11 cellular contexts compared by ENCODE assay signal in the genomic region with DNA sequence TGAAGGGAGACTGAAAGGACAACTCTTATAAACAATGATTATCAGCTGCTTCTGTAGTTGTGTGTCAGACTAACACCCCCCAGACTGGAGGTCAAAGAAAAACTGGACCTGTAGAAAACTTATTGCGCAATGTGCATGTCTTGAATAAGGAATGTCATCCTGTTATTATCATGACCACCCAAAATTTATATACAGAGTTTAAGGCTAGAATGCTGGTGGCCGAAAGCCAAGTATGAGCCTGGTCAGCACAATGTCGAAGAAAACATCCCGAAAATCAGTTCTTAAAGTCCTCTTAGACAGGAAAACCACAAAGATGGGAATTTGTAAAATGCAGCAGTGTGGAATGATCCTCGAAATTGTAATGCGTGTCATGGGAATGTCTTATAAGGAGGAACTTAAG. TPM values are rescaled to one million over a fixed set of nuclear protein-coding genes. Genes with fewer than 3 reads are reported as not detected.
DNase-seq lines count a peak whose midpoint lies in the region; ATAC-seq lines count a peak whose summit lies in the region.
"Had no signal": no experiment of that assay in that cellular context is flagged by ENCODE, and none has a peak within 500 bp of the region (broad histone marks: within the 10 kb centered on the region; RNA-seq: fewer than 3 reads in every experiment).

No MANE protein-coding gene starts in this region.

- no peak overlapping the region for H3K4me3 Mint-ChIP-seq in CD4-positive, alpha-beta memory T cell
- H3K4me3 Mint-ChIP-seq: activated B cell treated with CpG ODN at 0.5 μM for 24 hours had no signal

- ATAC-seq in GM21576 (IDR thresholded peaks at IDR 0.05; ENCODE audit: unreplicated experiment) = no peak

- peak overlapping the region in 6 of 7 donors; percentile 3 to 95 (median 46) for H3K27ac Mint-ChIP-seq in CD4-positive, alpha-beta memory T cell

- DNase-seq in CD4-positive, alpha-beta memory T cell = no peak
- peak; percentile 90 to 98 for DNase-seq in SJSA1 (ENCODE audit: low read depth in 1 of 2, low spot score in 2 of 2)
- peak; percentile 64 for DNase-seq in fibroblast of the conjunctiva (ENCODE audit: low read depth)
- peak; percentile 91 for DNase-seq in pulmonary artery endothelial cell (ENCODE audit: low read depth, low spot score)
- no peak for DNase-seq in NCI-H1436 (lab: John Stamatoyannopoulos, UW)
- DNase-seq in effector memory CD4-positive, alpha-beta T cell = no peak
- DNase-seq in stimulated activated CD4-positive, alpha-beta T cell treated with anti-CD3 and anti-CD28 coated beads, Interleukin-4, amount 100 ng/mL, for 24 hours = no peak
- DNase-seq: activated B cell treated with CpG ODN at 0.5 μM for 24 hours, cerebellar nuclear complex, NCI-H748 treated with DMSO at 0.1 percent for 48 hours had no signal

- peaks cover 51 to 76% (median 60%) of the 10 kb centered on the region in 4 donors for H3K4me1 Mint-ChIP-seq in CD4-positive, alpha-beta memory T cell

- no peaks in the 10 kb centered on the region for H3K9me3 ChIP-seq in CD4-positive, alpha-beta memory T cell (ENCODE audit: control insufficient read depth in 1 of 2, low read length in 2 of 2)
- no peaks in the 10 kb centered on the region for H3K9me3 ChIP-seq in SJSA1 (replicated peaks)
- no peaks in the 10 kb centered on the region for H3K9me3 ChIP-seq in effector memory CD4-positive, alpha-beta T cell (ENCODE audit: control insufficient read depth, low read length)

- POLR2A ChIA-PET in CD4-positive, alpha-beta memory T cell (lab: Charles Lee; ENCODE audit: partially characterized antibody) = interaction anchor here (0.9 to 4.0 kb wide), 3 partner anchors 25 to 198 kb away, joined by 3 to 51 read pairs (median 4); a partner anchor contains a TSS

- peaks cover 24 to 43% of the 10 kb centered on the region in 2 donors for H3K36me3 Mint-ChIP-seq in CD4-positive, alpha-beta memory T cell

- H3K27ac ChIP-seq in CD4-positive, alpha-beta memory T cell (ENCODE audit: low read depth, low read length) = no peak overlapping the region
- peak overlapping the region; percentile 97 for H3K27ac ChIP-seq in SJSA1
- H3K27ac ChIP-seq in effector memory CD4-positive, alpha-beta T cell (ENCODE audit: insufficient read depth, low read length, poor library complexity, severe bottlenecking) = no peak overlapping the region

- H3K9me3 Mint-ChIP-seq in CD4-positive, alpha-beta memory T cell = no peaks in the 10 kb centered on the region
- H3K9me3 Mint-ChIP-seq: activated B cell treated with CpG ODN at 0.5 μM for 24 hours had no signal

- no peak overlapping the region for H3K4me3 ChIP-seq in CD4-positive, alpha-beta memory T cell (ENCODE audit: low read length in 2 of 2)
- H3K4me3 ChIP-seq in SJSA1 = no peak overlapping the region
- H3K4me3 ChIP-seq in effector memory CD4-positive, alpha-beta T cell (ENCODE audit: insufficient read depth, low read depth, low read length, poor library complexity, severe bottlenecking) = no peak overlapping the region

- H3K27me3 ChIP-seq in CD4-positive, alpha-beta memory T cell (ENCODE audit: insufficient read depth, low read length) = no peaks in the 10 kb centered on the region
- H3K27me3 ChIP-seq in SJSA1 (replicated peaks) = no peaks in the 10 kb centered on the region
- no peaks in the 10 kb centered on the region for H3K27me3 ChIP-seq in effector memory CD4-positive, alpha-beta T cell (replicated peaks; ENCODE audit: control insufficient read depth, insufficient read depth, low read length, poor library complexity, severe bottlenecking)

- H3K4me1 ChIP-seq in CD4-positive, alpha-beta memory T cell (ENCODE audit: insufficient read depth, low read length) = peaks cover 50% of the 10 kb centered on the region
- H3K4me1 ChIP-seq in SJSA1 (replicated peaks) = peaks cover 58% of the 10 kb centered on the region
- H3K4me1 ChIP-seq in effector memory CD4-positive, alpha-beta T cell (ENCODE audit: control insufficient read depth, insufficient read depth, low read length, poor library complexity, severe bottlenecking) = peaks cover 25% of the 10 kb centered on the region

- intact Hi-C loops in CD4-positive, alpha-beta memory T cell (cut with micrococcal nuclease) = no loop called here

- no peaks in the 10 kb centered on the region for H3K27me3 Mint-ChIP-seq in CD4-positive, alpha-beta memory T cell
- H3K27me3 Mint-ChIP-seq: activated B cell treated with CpG ODN at 0.5 μM for 24 hours had no signal

- H3K36me3 ChIP-seq in CD4-positive, alpha-beta memory T cell (ENCODE audit: insufficient read depth, low read length) = peaks cover 6% of the 10 kb centered on the region
- peaks cover 18% of the 10 kb centered on the region for H3K36me3 ChIP-seq in SJSA1
- H3K36me3 ChIP-seq in effector memory CD4-positive, alpha-beta T cell (ENCODE audit: control insufficient read depth, insufficient read depth, low read length) = peaks cover 5% of the 10 kb centered on the region

- CTCF ChIA-PET in CD4-positive, alpha-beta memory T cell (lab: Charles Lee; ENCODE audit: partially characterized antibody) = interaction anchor here (1.1 to 4.8 kb wide), 2 partner anchors 28 kb away, joined by 4 to 26 read pairs; a partner anchor contains a TSS

RNA-seq across cellular contexts. Expression of a gene that starts 29.3 kb away (rescaled TPM):
- total RNA-seq in CD4-positive, alpha-beta memory T cell = 10 to 100 TPM; 47.1 to 59.7 TPM
- 10 to 100 TPM; 38.3 to 57.0 TPM for polyA plus RNA-seq in CD4-positive, alpha-beta memory T cell
- total RNA-seq in SJSA1 (2014; rRNA removed; shearing (Covaris generic)) = 54.3 and 56.5 TPM in 2 replicates
- 30.1 and 49.7 TPM in 2 replicates for total RNA-seq in pulmonary artery endothelial cell

Comparison
In these comparisons a context has a peak if more than half of its experiments do, and no peak if none do; other contexts are left out.
1. DNase-seq: peak in SJSA1 (2 of 2), fibroblast of the conjunctiva (single experiment) and pulmonary artery endothelial cell (single experiment); none in CD4-positive, alpha-beta memory T cell (0 of 5), NCI-H1436 (single experiment), effector memory CD4-positive, alpha-beta T cell (0 of 3) and stimulated activated CD4-positive, alpha-beta T cell treated with anti-CD3 and anti-CD28 coated beads, Interleukin-4, amount 100 ng/mL, for 24 hours (single experiment).